1 cellular context compared by ENCODE assay signal in the genomic region with DNA sequence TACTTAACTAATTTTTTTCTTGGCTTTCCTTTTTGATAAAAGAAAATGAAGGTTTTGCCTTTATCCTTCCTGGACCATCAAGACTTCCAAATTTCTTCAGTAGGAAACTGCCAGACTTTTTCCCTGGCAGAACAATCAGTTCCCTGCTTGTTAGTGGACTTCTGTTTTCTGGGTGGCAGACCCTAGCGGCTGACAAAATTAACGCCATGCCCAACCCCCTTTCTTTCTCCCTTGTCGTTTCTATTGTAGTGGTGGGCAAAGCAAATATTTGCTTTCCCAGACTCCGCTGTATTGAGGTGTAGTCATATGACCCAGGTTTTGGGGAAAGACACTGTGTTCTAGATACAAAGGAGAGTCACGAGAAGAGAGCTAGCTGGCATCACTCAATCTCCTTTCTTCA.
TF ChIP-seq lines count a peak whose summit lies in the region.

No MANE protein-coding gene starts in this region.

TF ChIP-seq in SK-N-SH treated with all-trans-retinoic acid at 6 μM for 48 hours, 23 proteins besides CTCF, POLR2A, EP300 and RAD21 (continued from another document):
- TF ChIP-seq, protein P1, sequence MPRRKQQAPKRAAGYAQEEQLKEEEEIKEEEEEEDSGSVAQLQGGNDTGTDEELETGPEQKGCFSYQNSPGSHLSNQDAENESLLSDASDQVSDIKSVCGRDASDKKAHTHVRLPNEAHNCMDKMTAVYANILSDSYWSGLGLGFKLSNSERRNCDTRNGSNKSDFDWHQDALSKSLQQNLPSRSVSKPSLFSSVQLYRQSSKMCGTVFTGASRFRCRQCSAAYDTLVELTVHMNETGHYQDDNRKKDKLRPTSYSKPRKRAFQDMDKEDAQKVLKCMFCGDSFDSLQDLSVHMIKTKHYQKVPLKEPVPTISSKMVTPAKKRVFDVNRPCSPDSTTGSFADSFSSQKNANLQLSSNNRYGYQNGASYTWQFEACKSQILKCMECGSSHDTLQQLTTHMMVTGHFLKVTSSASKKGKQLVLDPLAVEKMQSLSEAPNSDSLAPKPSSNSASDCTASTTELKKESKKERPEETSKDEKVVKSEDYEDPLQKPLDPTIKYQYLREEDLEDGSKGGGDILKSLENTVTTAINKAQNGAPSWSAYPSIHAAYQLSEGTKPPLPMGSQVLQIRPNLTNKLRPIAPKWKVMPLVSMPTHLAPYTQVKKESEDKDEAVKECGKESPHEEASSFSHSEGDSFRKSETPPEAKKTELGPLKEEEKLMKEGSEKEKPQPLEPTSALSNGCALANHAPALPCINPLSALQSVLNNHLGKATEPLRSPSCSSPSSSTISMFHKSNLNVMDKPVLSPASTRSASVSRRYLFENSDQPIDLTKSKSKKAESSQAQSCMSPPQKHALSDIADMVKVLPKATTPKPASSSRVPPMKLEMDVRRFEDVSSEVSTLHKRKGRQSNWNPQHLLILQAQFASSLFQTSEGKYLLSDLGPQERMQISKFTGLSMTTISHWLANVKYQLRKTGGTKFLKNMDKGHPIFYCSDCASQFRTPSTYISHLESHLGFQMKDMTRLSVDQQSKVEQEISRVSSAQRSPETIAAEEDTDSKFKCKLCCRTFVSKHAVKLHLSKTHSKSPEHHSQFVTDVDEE (CRISPR knock-in tag; IDR thresholded peaks at IDR 0.05) = no peak
- TF ChIP-seq ZNF70 (CRISPR knock-in tag; IDR thresholded peaks at IDR 0.05) (no peak), ESRRG (CRISPR knock-in tag; IDR thresholded peaks at IDR 0.05) (no peak), RARB (CRISPR knock-in tag; IDR thresholded peaks at IDR 0.05) (no peak), CSDC2 (CRISPR knock-in tag; IDR thresholded peaks at IDR 0.05) (no peak)
